9 cellular contexts compared by ENCODE assay signal in the genomic region with DNA sequence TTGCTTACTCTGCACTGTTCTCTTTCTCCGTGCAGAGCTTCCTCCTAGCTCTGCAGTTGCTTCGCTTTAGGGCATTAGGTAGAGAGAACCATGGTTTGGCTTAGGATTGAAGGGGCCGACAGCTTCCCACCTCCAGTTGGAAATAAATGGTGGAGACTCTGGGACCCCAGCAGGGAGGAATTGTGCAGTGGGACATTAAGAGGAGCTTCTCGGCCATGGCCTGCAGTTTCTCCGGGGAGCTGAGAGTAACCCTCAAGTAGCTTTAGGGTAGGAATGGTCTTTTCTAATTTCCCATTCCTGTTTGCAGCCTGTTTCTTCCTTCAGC. TPM values are rescaled to one million over a fixed set of nuclear protein-coding genes. Genes with fewer than 3 reads are reported as not detected.
DNase-seq lines count a peak whose midpoint lies in the region; ATAC-seq, FAIRE-seq and TF ChIP-seq lines count a peak whose summit lies in the region.
"Had no signal": no experiment of that assay in that cellular context is flagged by ENCODE, and none has a peak within 500 bp of the region (broad histone marks: within the 10 kb centered on the region; RNA-seq: fewer than 3 reads in every experiment).

No MANE protein-coding gene starts in this region.

- no peak for DNase-seq in activated naive CD8-positive, alpha-beta T cell treated with anti-CD3 and anti-CD28 coated beads, Interleukin-2, amount 10 ng/mL, durations not matched to agents 7 days and 5 days
- DNase-seq in keratinocyte (ENCODE audit: low read depth, low spot score): no peak
- no peak for DNase-seq in Ammon's horn (ENCODE audit: low spot score)
- DNase-seq: GOT3 had no signal

- H3K4me1 ChIP-seq in HUES48 (ENCODE audit: control insufficient read depth, insufficient read depth, low read length): peaks cover 17% of the 10 kb centered on the region
- peaks cover 24% of the 10 kb centered on the region for H3K4me1 ChIP-seq in keratinocyte (ENCODE audit: control insufficient read depth, extremely low read depth, insufficient read depth, low read length)
- peaks cover 6 to 49% (median 46%) of the 10 kb centered on the region in 5 donors for H3K4me1 ChIP-seq in subcutaneous abdominal adipose tissue (ENCODE audit: control insufficient read depth in 5 of 5, insufficient read depth in 5 of 5, low read length in 5 of 5)

- no peak for TF ChIP-seq CTCF in keratinocyte (optimal IDR thresholded peaks at IDR 0.05 in 1 of 3, IDR thresholded peaks at IDR 0.05 in 1 of 3, conservative IDR thresholded peaks at IDR 0.05 in 1 of 3; ENCODE audit: extremely low read depth in 1 of 3, insufficient read depth in 2 of 3, low read length in 3 of 3)

- H3K4me2 ChIP-seq in keratinocyte (ENCODE audit: control insufficient read depth, extremely low read depth, insufficient read depth, low read depth, low read length): peak overlapping the region; percentile 84

- H3K36me3 Mint-ChIP-seq in activated naive CD8-positive, alpha-beta T cell treated with anti-CD3 and anti-CD28 coated beads, Interleukin-2, amount 10 ng/mL, durations not matched to agents 7 days and 5 days: peaks cover 3% of the 10 kb centered on the region

- no peak for ATAC-seq in activated naive CD8-positive, alpha-beta T cell treated with anti-CD3 and anti-CD28 coated beads, Interleukin-2, amount 10 ng/mL, durations not matched to agents 7 days and 5 days (ENCODE audit: low read depth)
- no peak for ATAC-seq in HG02610 (IDR thresholded peaks at IDR 0.05; ENCODE audit: unreplicated experiment)
- no peak for ATAC-seq in GM19351 (IDR thresholded peaks at IDR 0.05; ENCODE audit: unreplicated experiment)

- POLR2A ChIA-PET in activated naive CD8-positive, alpha-beta T cell treated with anti-CD3 and anti-CD28 coated beads, Interleukin-2, amount 10 ng/mL, durations not matched to agents 7 days and 5 days (lab: Charles Lee): interaction anchor here (0.6 to 3.2 kb wide), 13 partner anchors 10 to 378 kb away, joined by 3 to 17 read pairs (median 4); partner anchors contain the start of gene CUEDC2

- peaks cover 7% of the 10 kb centered on the region for H3K9me1 ChIP-seq in keratinocyte (ENCODE audit: control insufficient read depth, extremely low read depth, insufficient read depth, low read length)

- H3K36me3 ChIP-seq in HUES48 (ENCODE audit: control insufficient read depth, insufficient read depth, low read length) (peaks cover 13% of the 10 kb centered on the region), keratinocyte (ENCODE audit: control insufficient read depth in 2 of 2, extremely low read depth in 1 of 2, insufficient read depth in 2 of 2, low read length in 2 of 2) (peaks cover 0 to 3% of the 10 kb centered on the region in 2 experiments), subcutaneous abdominal adipose tissue (ENCODE audit: control insufficient read depth in 5 of 5, insufficient read depth in 5 of 5, low read length in 5 of 5) (peaks cover 0 to 20% (median 12%) of the 10 kb centered on the region in 5 donors)

- H3K27me3 ChIP-seq in HUES48 (ENCODE audit: control insufficient read depth, insufficient read depth, low read length) (peaks cover 16% of the 10 kb centered on the region), keratinocyte (ENCODE audit: control insufficient read depth, extremely low read depth, insufficient read depth, low read length) (no peaks in the 10 kb centered on the region), subcutaneous abdominal adipose tissue (ENCODE audit: control insufficient read depth in 5 of 5, insufficient read depth in 4 of 5, low read length in 5 of 5) (no peaks in the 10 kb centered on the region)

- peaks cover 7% of the 10 kb centered on the region for H4K20me1 ChIP-seq in keratinocyte (ENCODE audit: control insufficient read depth, extremely low read depth, insufficient read depth, low read length)

- no peaks in the 10 kb centered on the region for H3K9me3 ChIP-seq in HUES48 (ENCODE audit: control insufficient read depth, insufficient read depth, low read length)
- H3K9me3 ChIP-seq in keratinocyte (ENCODE audit: control insufficient read depth, low read depth, low read length): no peaks in the 10 kb centered on the region
- no peaks in the 10 kb centered on the region for H3K9me3 ChIP-seq in subcutaneous abdominal adipose tissue (ENCODE audit: control insufficient read depth in 5 of 5, low read length in 5 of 5)

- peak overlapping the region; percentile 74 for H3K27ac ChIP-seq in HUES48 (ENCODE audit: low read depth, low read length)
- H3K27ac ChIP-seq in keratinocyte (ENCODE audit: control insufficient read depth, insufficient read depth, low read length): no peak overlapping the region
- H3K27ac ChIP-seq in subcutaneous abdominal adipose tissue (ENCODE audit: low read depth, low read length): peak overlapping the region; percentile 62

- no peaks in the 10 kb centered on the region for H3K27me3 Mint-ChIP-seq in activated naive CD8-positive, alpha-beta T cell treated with anti-CD3 and anti-CD28 coated beads, Interleukin-2, amount 10 ng/mL, durations not matched to agents 7 days and 5 days

- peak overlapping the region; percentile 81 for H3K27ac Mint-ChIP-seq in activated naive CD8-positive, alpha-beta T cell treated with anti-CD3 and anti-CD28 coated beads, Interleukin-2, amount 10 ng/mL, durations not matched to agents 7 days and 5 days

- H3K4me1 Mint-ChIP-seq in activated naive CD8-positive, alpha-beta T cell treated with anti-CD3 and anti-CD28 coated beads, Interleukin-2, amount 10 ng/mL, durations not matched to agents 7 days and 5 days: peaks cover 27% of the 10 kb centered on the region

- H3K4me3 ChIP-seq in HUES48 (ENCODE audit: low read depth, low read length) (peak overlapping the region; percentile 71), keratinocyte (ENCODE audit: control insufficient read depth in 2 of 3, extremely low read depth in 1 of 3, insufficient read depth in 2 of 3, low read depth in 1 of 3, low read length in 3 of 3) (peak overlapping the region; percentile 77 to 94 (median 89)), subcutaneous abdominal adipose tissue (ENCODE audit: low read depth in 1 of 5, low read length in 5 of 5) (peak overlapping the region; percentile 78 to 97 (median 90))

- FAIRE-seq in keratinocyte (lab: Jason Lieb, UNC): no peak

- no peak overlapping the region for H3K4me3 Mint-ChIP-seq in activated naive CD8-positive, alpha-beta T cell treated with anti-CD3 and anti-CD28 coated beads, Interleukin-2, amount 10 ng/mL, durations not matched to agents 7 days and 5 days

- 0 out of 2 replicates have a peak overlapping the region, but pooled peaks have one; percentile 9 for H3K9ac ChIP-seq in HUES48 (ENCODE audit: low read depth, low read length)
- H3K9ac ChIP-seq in keratinocyte (ENCODE audit: control insufficient read depth, extremely low read depth, insufficient read depth, low read length): peak overlapping the region; percentile 85
- H3K9ac ChIP-seq in subcutaneous abdominal adipose tissue (ENCODE audit: low read length in 5 of 5): peak overlapping the region in 4 of 5 donors; percentile 66 to 95 (median 82)

- dilution Hi-C loops in keratinocyte (cut with MboI; ENCODE audit: extremely low pct_ligation_motif_present, low sequenced_read_pairs): loop anchor here (10.0 kb wide), 1 partner anchor 70 kb away; no protein-coding TSS in a partner anchor

- peaks cover 44% of the 10 kb centered on the region for H3K79me2 ChIP-seq in keratinocyte (ENCODE audit: control insufficient read depth, insufficient read depth, low read length)

- H3K9me3 Mint-ChIP-seq in activated naive CD8-positive, alpha-beta T cell treated with anti-CD3 and anti-CD28 coated beads, Interleukin-2, amount 10 ng/mL, durations not matched to agents 7 days and 5 days: no peaks in the 10 kb centered on the region

- H2AFZ ChIP-seq in keratinocyte (ENCODE audit: control insufficient read depth, low read length): no peak overlapping the region

RNA-seq across cellular contexts. Expression of gene SUFU, which starts 1.2 kb away (rescaled TPM):
- 10 to 100 TPM; 13.1 to 13.4 TPM for total RNA-seq in activated naive CD8-positive, alpha-beta T cell treated with anti-CD3 and anti-CD28 coated beads, Interleukin-2, amount 10 ng/mL, durations not matched to agents 7 days and 5 days
- polyA plus RNA-seq in keratinocyte: 3.7 to 6.8 TPM (median 4.8 TPM) in 3 replicates
- polyA plus RNA-seq in keratinocyte (2011; ENCODE audit: low read depth): 2.8 TPM
- polyA plus RNA-seq in keratinocyte (2011; cell fraction: cytosol; rRNA removed): 4.0 and 4.7 TPM in 2 replicates
- 11.6 and 15.0 TPM in 2 replicates for polyA plus RNA-seq in keratinocyte (2011; cell fraction: nucleus; rRNA removed)
- polyA plus RNA-seq in keratinocyte (2012; ENCODE audit: low replicate concordance): 4.9 and 7.8 TPM in 2 replicates
- 8.8 to 17.2 TPM (median 11.0 TPM) in 3 replicates for polyA minus RNA-seq in keratinocyte
- polyA minus RNA-seq in keratinocyte (2011; cell fraction: cytosol; rRNA and poly(A)+ RNA removed): 7.5 TPM
- polyA minus RNA-seq in keratinocyte (2011; cell fraction: nucleus; rRNA and poly(A)+ RNA removed): 9.6 and 14.9 TPM in 2 replicates

RNA-seq across cellular contexts. Expression of gene ACTR1A, which starts 2.4 kb away (rescaled TPM):
- total RNA-seq in activated naive CD8-positive, alpha-beta T cell treated with anti-CD3 and anti-CD28 coated beads, Interleukin-2, amount 10 ng/mL, durations not matched to agents 7 days and 5 days: 10 to 100 TPM; 64.8 to 67.6 TPM
- polyA plus RNA-seq in keratinocyte: 160 to 229 TPM (median 162 TPM) in 3 replicates
- 21.8 TPM for polyA plus RNA-seq in keratinocyte (2011; ENCODE audit: low read depth)
- polyA plus RNA-seq in keratinocyte (2011; cell fraction: cytosol; rRNA removed): 138 and 153 TPM in 2 replicates
- 160 and 173 TPM in 2 replicates for polyA plus RNA-seq in keratinocyte (2011; cell fraction: nucleus; rRNA removed)
- 64.3 and 139 TPM in 2 replicates for polyA plus RNA-seq in keratinocyte (2012; ENCODE audit: low replicate concordance)
- polyA minus RNA-seq in keratinocyte: 163 to 238 TPM (median 196 TPM) in 3 replicates
- polyA minus RNA-seq in keratinocyte (2011; cell fraction: cytosol; rRNA and poly(A)+ RNA removed): 128 TPM
- 79.6 and 122 TPM in 2 replicates for polyA minus RNA-seq in keratinocyte (2011; cell fraction: nucleus; rRNA and poly(A)+ RNA removed)

RNA-seq across cellular contexts. Expression of gene C10orf95, which starts 53.6 kb away (rescaled TPM):
- total RNA-seq in activated naive CD8-positive, alpha-beta T cell treated with anti-CD3 and anti-CD28 coated beads, Interleukin-2, amount 10 ng/mL, durations not matched to agents 7 days and 5 days: under 1 TPM; 0.28 to 0.54 TPM
- 0.60 to 0.81 TPM (median 0.63 TPM) in 3 replicates for polyA plus RNA-seq in keratinocyte
- 0.24 TPM for polyA plus RNA-seq in keratinocyte (2011; ENCODE audit: low read depth)
- 0.43 and 0.78 TPM in 2 replicates for polyA plus RNA-seq in keratinocyte (2011; cell fraction: cytosol; rRNA removed)
- polyA plus RNA-seq in keratinocyte (2011; cell fraction: nucleus; rRNA removed): 0.27 and 0.52 TPM in 2 replicates
- 0.83 and 2.1 TPM in 2 replicates for polyA plus RNA-seq in keratinocyte (2012; ENCODE audit: low replicate concordance)
- polyA minus RNA-seq in keratinocyte: 0.26 to 0.99 TPM (median 0.43 TPM) in 3 replicates
- not detected for polyA minus RNA-seq in keratinocyte (2011; cell fraction: cytosol; rRNA and poly(A)+ RNA removed)
- 0.39 and 0.42 TPM in 2 replicates for polyA minus RNA-seq in keratinocyte (2011; cell fraction: nucleus; rRNA and poly(A)+ RNA removed)
- total RNA-seq: SK-MEL-5 had no signal

Comparison
In these comparisons a context has a peak if more than half of its experiments do, and no peak if none do; other contexts are left out.
1. H3K9ac ChIP-seq: peak in every context shown above with its lines; median percentile 85 in keratinocyte; 82 in subcutaneous abdominal adipose tissue; 9 in HUES48.